In the genomic region with DNA sequence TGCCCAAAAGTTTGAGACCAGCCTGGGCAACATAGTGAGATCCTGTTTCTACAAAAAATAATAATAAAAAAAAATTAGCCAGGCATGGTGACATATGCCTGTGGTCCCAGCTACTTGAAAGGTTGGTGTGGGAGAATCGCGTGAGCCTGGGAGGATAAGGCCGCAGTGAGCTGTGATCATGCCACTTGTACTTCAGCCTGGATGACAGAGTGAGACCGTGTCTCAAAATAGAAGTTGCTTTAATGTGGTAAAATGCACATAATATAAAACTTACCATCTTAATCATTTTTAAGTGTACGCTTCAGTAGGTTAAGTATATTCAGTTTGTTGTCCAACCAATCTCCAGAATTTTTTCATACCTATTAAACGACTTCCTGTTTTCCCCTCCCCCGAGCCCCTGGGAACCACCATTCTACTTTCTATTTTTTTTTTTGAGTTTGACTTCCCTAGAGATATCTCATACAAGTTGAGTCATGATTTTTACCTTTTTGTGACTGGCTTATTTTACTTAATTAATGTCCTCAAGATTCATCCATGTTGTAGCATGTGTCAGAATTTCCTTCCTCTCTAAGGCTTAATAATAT, we compare ENCODE assay signal across 21 cellular contexts.
DNase-seq lines count a peak whose midpoint lies in the region; ATAC-seq, FAIRE-seq and TF ChIP-seq lines count a peak whose summit lies in the region.
"Had no signal": no experiment of that assay in that cellular context is flagged by ENCODE, and none has a peak within 500 bp of the region (broad histone marks: within the 10 kb centered on the region; RNA-seq: fewer than 3 reads in every experiment).

No MANE protein-coding gene starts in this region.

- no peaks in the 10 kb centered on the region for H4K20me1 ChIP-seq in OCI-LY3 (ENCODE audit: insufficient read depth, low read length)

- H3K4me1 ChIP-seq in A673 (ENCODE audit: insufficient read depth, low read length, poor library complexity, severe bottlenecking) (no peaks in the 10 kb centered on the region), OCI-LY3 (ENCODE audit: low read length) (peaks cover 21% of the 10 kb centered on the region)
- H3K4me1 ChIP-seq: BE2C had no signal

- CTCF ChIA-PET in A673 (lab: Charles Lee), result no interaction called here

- H3K9me3 Mint-ChIP-seq in memory B cell, result peaks cover 5% of the 10 kb centered on the region
- H3K9me3 Mint-ChIP-seq: GM23338 had no signal

- peak overlapping the region; percentile 38 for H3K4me2 ChIP-seq in OCI-LY3 (ENCODE audit: low read length)
- H3K4me2 ChIP-seq: GM23338 had no signal

- H3K27ac Mint-ChIP-seq in memory B cell, result no peak overlapping the region
- H3K27ac Mint-ChIP-seq: CD4-positive, CD25-positive, alpha-beta regulatory T cell; CD8-positive, alpha-beta memory T cell; GM23338 had no signal

- H3K4me3 ChIP-seq in A673 (ENCODE audit: low read depth, low read length, poor library complexity, severe bottlenecking) (no peak overlapping the region), OCI-LY3 (ENCODE audit: low read length) (no peak overlapping the region)
- H3K4me3 ChIP-seq: GM23338 had no signal

- H3K79me2 ChIP-seq in OCI-LY3 (ENCODE audit: low read length), result no peaks in the 10 kb centered on the region

- H3K4me1 Mint-ChIP-seq in memory B cell, result peaks cover 8% of the 10 kb centered on the region
- H3K4me1 Mint-ChIP-seq: CD8-positive, alpha-beta memory T cell; GM23338 had no signal

- peak; percentile 29 for DNase-seq in A673 (ENCODE audit: low spot score)
- DNase-seq in GM18507 (ENCODE audit: extremely low spot score, insufficient read length, low read depth), result no peak
- no peak for DNase-seq in memory B cell (ENCODE audit: low spot score in 2 of 2)
- DNase-seq in NCI-H2081 treated with DMSO at 0.1 percent for 48 hours (lab: John Stamatoyannopoulos, UW), result no peak
- DNase-seq in HUDEP-2 (lab: John Stamatoyannopoulos, UW; ENCODE audit: unreplicated experiment in 76 of 76), result no peak
- DNase-seq: 8988T; BE2C; C1 segment of cervical spinal cord; CD4-positive, CD25-positive, alpha-beta regulatory T cell; CD8-positive, alpha-beta memory T cell; COR-L47; DMS 273 treated with DMSO at 0.1 percent for 48 hours; DMS53; DND-41; EL; HCEC 1CT had no signal

- H3K4me3 Mint-ChIP-seq in memory B cell, result no peak overlapping the region
- H3K4me3 Mint-ChIP-seq: CD4-positive, CD25-positive, alpha-beta regulatory T cell; CD8-positive, alpha-beta memory T cell; GM23338 had no signal

- H3K36me3 ChIP-seq in A673 (ENCODE audit: insufficient read depth, low read length, poor library complexity, severe bottlenecking) (no peaks in the 10 kb centered on the region), OCI-LY3 (replicated peaks; ENCODE audit: low read depth, low read length) (no peaks in the 10 kb centered on the region)
- H3K36me3 ChIP-seq: BE2C had no signal

- intact Hi-C loops in A673 (cut with micrococcal nuclease; ENCODE audit: unreplicated experiment), result no loop called here

- TF ChIP-seq CTCF in A673 (conservative IDR thresholded peaks at IDR 0.05; ENCODE audit: low read depth, low read length) (no peak), OCI-LY3 (IDR thresholded peaks at IDR 0.05; ENCODE audit: low read depth, low read length) (no peak)

- H3K9ac ChIP-seq in OCI-LY3 (ENCODE audit: low read length), result no peak overlapping the region

- H3K27me3 ChIP-seq in A673 (replicated peaks; ENCODE audit: insufficient read depth, low read depth, low read length, poor library complexity) (no peaks in the 10 kb centered on the region), OCI-LY3 (ENCODE audit: low read depth, low read length) (no peaks in the 10 kb centered on the region)
- H3K27me3 ChIP-seq: BE2C had no signal

- H3K27me3 Mint-ChIP-seq in memory B cell, result no peaks in the 10 kb centered on the region

- peak; percentile 29 for ATAC-seq in memory B cell (ENCODE audit: low read depth)
- ATAC-seq in GM19452 (IDR thresholded peaks at IDR 0.05; ENCODE audit: unreplicated experiment), result no peak
- ATAC-seq in HG02973 (IDR thresholded peaks at IDR 0.05; ENCODE audit: unreplicated experiment), result no peak
- ATAC-seq: GM23338 had no signal

- no TSS peak for BruUV-seq in A673 (replicated peaks; lab: Mats Ljungman, UMichigan)

- FAIRE-seq in GM18507 (lab: Jason Lieb, UNC), result peak; percentile 5
- FAIRE-seq: H54 had no signal

- POLR2A ChIA-PET in A673 (lab: Charles Lee; ENCODE audit: low non-redundant PET), result no interaction called here

- no peak overlapping the region for H2AFZ ChIP-seq in OCI-LY3 (ENCODE audit: low read depth, low read length)
- H2AFZ ChIP-seq: GM23338 had no signal

- H3K36me3 Mint-ChIP-seq in memory B cell, result peaks cover 3% of the 10 kb centered on the region
- H3K36me3 Mint-ChIP-seq: CD4-positive, CD25-positive, alpha-beta regulatory T cell; CD8-positive, alpha-beta memory T cell had no signal

- H3K9me3 ChIP-seq in A673 (ENCODE audit: low read depth, low read length, poor library complexity, severe bottlenecking), result no peaks in the 10 kb centered on the region
- no peaks in the 10 kb centered on the region for H3K9me3 ChIP-seq in OCI-LY3 (ENCODE audit: insufficient read depth, low read length)
- H3K9me3 ChIP-seq: BE2C had no signal

- no peak overlapping the region for H3K27ac ChIP-seq in A673 (ENCODE audit: low read depth, low read length, poor library complexity, severe bottlenecking)
- H3K27ac ChIP-seq in OCI-LY3 (ENCODE audit: low read length), result peak overlapping the region; percentile 51
